ENCODE assay signal across 8 cellular contexts in the genomic region with DNA sequence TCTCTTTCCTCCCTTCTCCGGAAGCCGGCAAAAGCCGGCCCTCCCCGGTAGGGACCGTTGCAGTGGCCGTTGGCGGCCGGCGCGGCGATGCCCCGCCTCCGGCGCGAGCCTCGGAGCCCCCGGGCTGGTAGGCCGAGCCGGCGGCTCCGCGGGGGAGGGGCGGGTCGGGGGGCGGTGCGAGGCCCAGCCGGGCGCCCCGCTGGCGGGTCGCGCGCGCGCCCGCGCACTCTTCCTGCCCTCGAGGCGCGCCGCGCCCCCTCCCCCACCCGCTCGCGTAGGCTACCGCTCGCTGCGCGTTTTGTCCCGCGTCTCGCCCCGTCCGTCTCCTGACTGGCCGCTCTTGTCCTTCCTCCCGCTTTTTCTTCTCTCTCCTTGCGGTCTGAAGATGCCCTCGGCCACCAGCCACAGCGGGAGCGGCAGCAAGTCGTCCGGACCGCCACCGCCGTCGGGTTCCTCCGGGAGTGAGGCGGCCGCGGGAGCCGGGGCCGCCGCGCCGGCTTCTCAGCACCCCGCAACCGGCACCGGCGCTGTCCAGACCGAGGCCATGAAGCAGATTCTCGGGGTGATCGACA. TPM values are rescaled to one million over a fixed set of nuclear protein-coding genes. Genes with fewer than 3 reads are reported as not detected.
DNase-seq lines count a peak whose midpoint lies in the region; ATAC-seq, FAIRE-seq and TF ChIP-seq lines count a peak whose summit lies in the region.

No MANE protein-coding gene starts in this region.

- H4K20me1 ChIP-seq in OCI-LY1 (ENCODE audit: insufficient read depth, low read length), result peaks cover 9% of the 10 kb centered on the region; the same call in 1 of the 2 replicates

- H3K27ac ChIP-seq in OCI-LY1 (ENCODE audit: low read depth, low read length, poor library complexity, severe bottlenecking) (peak overlapping the region; percentile 76), mucosa of rectum (ENCODE audit: low read depth in 2 of 2, low read length in 2 of 2) (peak overlapping the region; percentile 98 to 99)

- H3K36me3 ChIP-seq in OCI-LY1 (ENCODE audit: insufficient read depth, low read length) (peaks cover 46% of the 10 kb centered on the region), mucosa of rectum (ENCODE audit: control insufficient read depth in 2 of 2, insufficient read depth in 2 of 2, low read length in 2 of 2) (no peaks in the 10 kb centered on the region)

- peaks cover 44% of the 10 kb centered on the region for H3K4me1 ChIP-seq in OCI-LY1 (ENCODE audit: insufficient read depth, low read length, severe bottlenecking)
- peaks cover 10 to 14% of the 10 kb centered on the region in 2 donors for H3K4me1 ChIP-seq in mucosa of rectum (ENCODE audit: control insufficient read depth in 2 of 2, insufficient read depth in 2 of 2, low read length in 2 of 2)

- H3K27me3 ChIP-seq in OCI-LY1 (ENCODE audit: insufficient read depth, low read length) (no peaks in the 10 kb centered on the region), mucosa of rectum (ENCODE audit: control insufficient read depth in 2 of 2, insufficient read depth in 2 of 2, low read length in 2 of 2) (no peaks in the 10 kb centered on the region)

- peak overlapping the region; percentile 99 for H3K9ac ChIP-seq in OCI-LY1 (ENCODE audit: low read length)
- peak overlapping the region; percentile 90 to 94 for H3K9ac ChIP-seq in mucosa of rectum (ENCODE audit: low read depth in 1 of 2, low read length in 2 of 2)

- peak overlapping the region; percentile 77 for H3K4me3 ChIP-seq in OCI-LY1 (ENCODE audit: low read depth, low read length, poor library complexity, severe bottlenecking)
- peak overlapping the region; percentile 74 for H3K4me3 ChIP-seq in epithelial cell of proximal tubule (ENCODE audit: low read depth, low read length)
- peak overlapping the region; percentile 89 to 96 for H3K4me3 ChIP-seq in mucosa of rectum (ENCODE audit: low read length in 2 of 2)

- TF ChIP-seq CTCF in OCI-LY1 (IDR thresholded peaks at IDR 0.05; ENCODE audit: low read length) (no peak), epithelial cell of proximal tubule (conservative IDR thresholded peaks at IDR 0.05; ENCODE audit: low read depth, low read length) (no peak)

- H2AFZ ChIP-seq in OCI-LY1 (ENCODE audit: low read length), result no peak overlapping the region

- DNase-seq in COR-L47 (lab: John Stamatoyannopoulos, UW), result peak; percentile 92
- peak; percentile 87 for DNase-seq in HTR-8/SVneo (ENCODE audit: insufficient read length, low spot score)
- peak; percentile 93 for DNase-seq in activated T-cell treated with anti-CD3 and anti-CD28 coated beads for 48 hours (ENCODE audit: low read depth)
- no peak for DNase-seq in epithelial cell of proximal tubule (ENCODE audit: low read depth)
- DNase-seq in stimulated activated CD8-positive, alpha-beta memory T cell treated with anti-CD3 and anti-CD28 coated beads, Interleukin-4, amount 100 ng/mL, for 4 hours (ENCODE audit: low read depth in 2 of 2, low spot score in 1 of 2), result peak; percentile 77 to 80

- peaks cover 50% of the 10 kb centered on the region for H3K79me2 ChIP-seq in OCI-LY1 (ENCODE audit: insufficient read depth, low read length)

- no peaks in the 10 kb centered on the region for H3K9me3 ChIP-seq in OCI-LY1 (ENCODE audit: low read length)
- H3K9me3 ChIP-seq in mucosa of rectum (ENCODE audit: control insufficient read depth in 2 of 2, low read length in 2 of 2), result no peaks in the 10 kb centered on the region

- H3K9me2 ChIP-seq in OCI-LY1 (ENCODE audit: low read depth, low read length), result no peaks in the 10 kb centered on the region

- FAIRE-seq in HTR-8/SVneo (lab: Jason Lieb, UNC), result peak; percentile 49

- H3K4me2 ChIP-seq in OCI-LY1 (ENCODE audit: low read length), result peak overlapping the region; percentile 63

- H3F3A ChIP-seq in OCI-LY1 (ENCODE audit: insufficient read depth, low read length), result 0 out of 2 replicates have a peak, but pooled peaks cover 6% of the 10 kb centered on the region

- peak; percentile 45 for ATAC-seq in GM21360 (IDR thresholded peaks at IDR 0.05; ENCODE audit: unreplicated experiment)

RNA-seq across cellular contexts. Expression of a gene that starts 0.6 kb away (rescaled TPM):
- total RNA-seq in epithelial cell of proximal tubule, result 172 and 222 TPM in 2 replicates

RNA-seq across cellular contexts. Expression of a gene that starts 53.3 kb away (rescaled TPM):
- 19.8 and 36.8 TPM in 2 replicates for total RNA-seq in epithelial cell of proximal tubule
